In the genomic region with DNA sequence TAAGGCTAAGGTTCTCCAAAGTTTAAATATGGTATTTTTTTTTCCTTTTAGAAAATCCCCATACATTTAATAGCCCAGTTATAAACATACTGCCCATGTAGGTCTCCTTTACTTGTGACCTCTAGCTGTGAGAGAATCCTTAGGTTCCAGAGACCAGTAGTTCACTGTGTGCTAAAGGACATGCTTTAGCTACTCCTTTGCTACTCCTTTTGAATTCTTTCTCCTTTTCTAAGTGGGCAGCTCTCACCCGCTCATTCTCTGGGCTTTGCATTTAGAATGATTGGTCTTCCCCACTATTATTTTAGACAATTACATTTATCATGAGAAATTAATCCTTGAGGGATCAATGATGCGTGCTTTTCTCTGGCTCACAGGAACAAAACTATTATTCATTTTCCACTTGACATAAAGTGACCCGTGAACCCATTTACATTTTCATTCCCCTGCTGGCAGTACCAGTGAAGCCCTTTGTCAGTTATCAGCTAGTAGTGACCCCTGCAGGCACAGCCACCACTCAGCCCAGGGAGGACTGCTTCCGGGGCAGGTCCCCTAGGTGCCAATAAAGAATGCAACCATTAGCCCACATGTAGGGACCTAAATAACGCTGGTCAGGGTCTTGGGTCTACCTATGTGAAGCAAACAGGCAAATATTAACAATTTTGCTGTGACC, we compare ENCODE assay signal across 14 cellular contexts.
DNase-seq lines count a peak whose midpoint lies in the region; ATAC-seq lines count a peak whose summit lies in the region.
"Had no signal": no experiment of that assay in that cellular context is flagged by ENCODE, and none has a peak within 500 bp of the region (broad histone marks: within the 10 kb centered on the region; RNA-seq: fewer than 3 reads in every experiment).

No MANE protein-coding gene starts in this region.

- peaks cover 0 to 8% (median 0%) of the 10 kb centered on the region in 3 donors for H3K36me3 Mint-ChIP-seq in naive thymus-derived CD8-positive, alpha-beta T cell
- H3K36me3 Mint-ChIP-seq: stimulated activated effector memory CD8-positive, alpha-beta T cell treated with anti-CD3 and anti-CD28 coated beads, Interleukin-12 subunit alpha, Interleukin-12 subunit beta, amount 100 ng/mL, for 72 hours; T-cell had no signal

- DNase-seq in Caki2 (ENCODE audit: low read depth): peak; percentile 30
- DNase-seq in NCI-H1092 treated with DMSO at 0.1 percent for 48 hours (lab: John Stamatoyannopoulos, UW): peak; percentile 37
- peak; percentile 34 for DNase-seq in RKO (ENCODE audit: low spot score)
- peak; percentile 52 for DNase-seq in islet precursor cell
- DNase-seq in activated gamma-delta T cell treated with Interleukin-2 at 50 U/mL for 16 hours: no peak
- DNase-seq in GOT3 (lab: John Stamatoyannopoulos, UW): no peak
- DNase-seq in naive thymus-derived CD8-positive, alpha-beta T cell: no peak
- no peak for DNase-seq in activated CD8-positive, alpha-beta memory T cell treated with anti-CD3 and anti-CD28 coated beads for 24 hours
- DNase-seq: activated CD4-positive, alpha-beta T cell treated with anti-CD3 and anti-CD28 coated beads for 36 hours; activated T-cell treated with anti-CD3 and anti-CD28 coated beads, Interleukin-2, amount 50 U/mL, for 24 hours; adrenal gland; colonic mucosa; T-cell had no signal

- H3K9me3 Mint-ChIP-seq in naive thymus-derived CD8-positive, alpha-beta T cell: peaks cover 3 to 31% (median 8%) of the 10 kb centered on the region in 9 donors

- no peaks in the 10 kb centered on the region for H3K27me3 Mint-ChIP-seq in naive thymus-derived CD8-positive, alpha-beta T cell
- H3K27me3 Mint-ChIP-seq: activated CD4-positive, alpha-beta T cell treated with anti-CD3 and anti-CD28 coated beads for 36 hours; activated T-cell treated with anti-CD3 and anti-CD28 coated beads, Interleukin-2, amount 50 U/mL, for 24 hours; T-cell had no signal

- in situ Hi-C loops in Caki2 (cut with HindIII; ENCODE audit: low pct_unique_long_range_greater_than_20kb, low sequenced_read_pairs): no loop called here

- H3K4me1 Mint-ChIP-seq in naive thymus-derived CD8-positive, alpha-beta T cell: no peaks in the 10 kb centered on the region
- H3K4me1 Mint-ChIP-seq: activated CD4-positive, alpha-beta T cell treated with anti-CD3 and anti-CD28 coated beads for 36 hours; stimulated activated effector memory CD8-positive, alpha-beta T cell treated with anti-CD3 and anti-CD28 coated beads, Interleukin-12 subunit alpha, Interleukin-12 subunit beta, amount 100 ng/mL, for 72 hours; T-cell had no signal

- no peak overlapping the region for H3K27ac Mint-ChIP-seq in naive thymus-derived CD8-positive, alpha-beta T cell
- H3K27ac Mint-ChIP-seq: activated CD4-positive, alpha-beta T cell treated with anti-CD3 and anti-CD28 coated beads for 36 hours; activated T-cell treated with anti-CD3 and anti-CD28 coated beads, Interleukin-2, amount 50 U/mL, for 24 hours; stimulated activated effector memory CD8-positive, alpha-beta T cell treated with anti-CD3 and anti-CD28 coated beads, Interleukin-12 subunit alpha, Interleukin-12 subunit beta, amount 100 ng/mL, for 72 hours; T-cell had no signal

- POLR2A ChIA-PET in naive thymus-derived CD8-positive, alpha-beta T cell (lab: Charles Lee): no interaction called here

- ATAC-seq in naive thymus-derived CD8-positive, alpha-beta T cell: no peak
- ATAC-seq: activated CD4-positive, alpha-beta T cell treated with anti-CD3 and anti-CD28 coated beads for 36 hours; stimulated activated effector memory CD8-positive, alpha-beta T cell treated with anti-CD3 and anti-CD28 coated beads, Interleukin-12 subunit alpha, Interleukin-12 subunit beta, amount 100 ng/mL, for 72 hours; T-cell had no signal

- no peak overlapping the region for H3K4me3 Mint-ChIP-seq in naive thymus-derived CD8-positive, alpha-beta T cell
- H3K4me3 Mint-ChIP-seq: activated CD4-positive, alpha-beta T cell treated with anti-CD3 and anti-CD28 coated beads for 36 hours; activated T-cell treated with anti-CD3 and anti-CD28 coated beads, Interleukin-2, amount 50 U/mL, for 24 hours; stimulated activated effector memory CD8-positive, alpha-beta T cell treated with anti-CD3 and anti-CD28 coated beads, Interleukin-12 subunit alpha, Interleukin-12 subunit beta, amount 100 ng/mL, for 72 hours; T-cell had no signal

Comparison
In these comparisons a context has a peak if more than half of its experiments do, and no peak if none do; other contexts are left out.
1. DNase-seq: peak in Caki2 (single experiment), NCI-H1092 treated with DMSO at 0.1 percent for 48 hours (single experiment), RKO (single experiment) and islet precursor cell (single experiment); none in activated gamma-delta T cell treated with Interleukin-2 at 50 U/mL for 16 hours (single experiment), GOT3 (single experiment), naive thymus-derived CD8-positive, alpha-beta T cell (0 of 10) and activated CD8-positive, alpha-beta memory T cell treated with anti-CD3 and anti-CD28 coated beads for 24 hours (single experiment).